ENCODE assay signal across 6 cellular contexts in the genomic region with DNA sequence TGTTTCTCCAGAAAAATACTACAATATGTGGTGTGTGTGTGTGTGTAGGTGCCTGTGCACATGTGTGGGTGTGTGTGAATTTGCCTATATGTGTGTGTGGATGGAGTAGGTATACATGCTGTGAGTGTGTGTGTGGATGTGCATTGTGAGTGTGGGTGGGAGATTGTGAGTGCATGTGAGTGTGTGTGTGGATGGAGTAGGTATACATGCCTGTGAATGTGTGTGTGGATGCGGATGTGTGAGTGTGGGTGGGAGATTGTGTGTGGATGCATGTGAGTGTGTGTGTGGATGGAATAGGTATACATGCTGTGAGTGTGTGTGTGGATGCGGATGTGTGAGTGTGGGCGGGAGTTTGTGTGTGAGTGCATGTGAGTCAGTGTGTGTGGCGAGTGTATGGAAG.
DNase-seq lines count a peak whose midpoint lies in the region; ATAC-seq, FAIRE-seq and TF ChIP-seq lines count a peak whose summit lies in the region.
"Not testable (repeated sequence)": the region's sequence is repeated elsewhere in the genome, so short reads cannot be mapped to it uniquely, and the experiment has no call there.

No MANE protein-coding gene starts in this region.

- not testable (repeated sequence) for H3K4me1 Mint-ChIP-seq in endodermal cell

- not testable (repeated sequence) for ATAC-seq in K562

- H4K20me1 ChIP-seq in K562 (replicated peaks; ENCODE audit: control insufficient read depth, insufficient read depth, low read length): not testable (repeated sequence)

- 2% methylated on average over 4 of the region's 4 CpGs for WGBS in K562 (ENCODE audit: insufficient coverage, low coverage, missing lambda C conversion rate)
- 80% methylated on average over 2 of the region's 4 CpGs; no CpG with 5 or more reads in 1 of the 2 experiments for WGBS in endodermal cell (ENCODE audit: insufficient coverage in 1 of 2, insufficient read length in 1 of 2), 2 experiments

- H3K27ac Mint-ChIP-seq in endodermal cell: not testable (repeated sequence)

- H3K36me3 Mint-ChIP-seq in endodermal cell (ENCODE audit: low read depth): not testable (repeated sequence)

- H3K4me2 ChIP-seq in K562 (ENCODE audit: insufficient read depth, low read length): not testable (repeated sequence)

- not testable (repeated sequence) for TF ChIP-seq EP300 in K562 (IDR thresholded peaks at IDR 0.05; ENCODE audit: low read length)

- POLR2A ChIA-PET in HEK293 (lab: Yijun Ruan, JAX); K562 (lab: Yijun Ruan, JAX): not testable (repeated sequence)

- not testable (repeated sequence) for H3K4me3 Mint-ChIP-seq in endodermal cell

- TF ChIP-seq CTCF in HEK293 (tag by site-specific recombination; IDR thresholded peaks at IDR 0.05); K562 (IDR thresholded peaks at IDR 0.05 in 2 of 3, conservative IDR thresholded peaks at IDR 0.05 in 1 of 3; ENCODE audit: insufficient read depth in 2 of 3, low read depth in 1 of 3, low read length in 3 of 3); endodermal cell (conservative IDR thresholded peaks at IDR 0.05): not testable (repeated sequence)

- H3K27me3 Mint-ChIP-seq in endodermal cell (ENCODE audit: insufficient read depth): not testable (repeated sequence)

- H3K9ac ChIP-seq in K562 (ENCODE audit: insufficient read depth in 1 of 2, low read depth in 2 of 2, low read length in 2 of 2); endodermal cell (ENCODE audit: extremely low read depth, low read length, poor library complexity, severe bottlenecking): not testable (repeated sequence)

- TF ChIP-seq RAD21 in K562 (CRISPR knock-in tag; conservative IDR thresholded peaks at IDR 0.05 in 1 of 2, IDR thresholded peaks at IDR 0.05 in 1 of 2): not testable (repeated sequence)

- not testable (repeated sequence) for TF ChIP-seq POLR2A in K562 (conservative IDR thresholded peaks at IDR 0.05)

- DNase-seq in K562 (ENCODE audit: extremely low read depth in 1 of 4, low spot score in 3 of 4): not testable (repeated sequence)
- DNase-seq in dedifferentiated amniotic fluid mesenchymal stem cell (ENCODE audit: extremely low spot score) (peak; percentile 4), ecto neural progenitor cell (ENCODE audit: low spot score) (peak; percentile 27), endodermal cell (peak; percentile 22), islet precursor cell (peak; percentile 30)

- BruUV-seq in K562 (replicated peaks; lab: Mats Ljungman, UMichigan): not testable (repeated sequence)

- in situ Hi-C loops in K562 (cut with MboI): not testable (repeated sequence)

- not testable (repeated sequence) for H3K9me3 ChIP-seq in HEK293 (ENCODE audit: control insufficient read depth, insufficient read depth, low read depth, low read length); K562 (replicated peaks; ENCODE audit: control insufficient read depth, insufficient read depth, low read depth, low read length); endodermal cell (ENCODE audit: control insufficient read depth, low read length)

- not testable (repeated sequence) for H3K4me3 ChIP-seq in HEK293 (ENCODE audit: low read depth, low read length); K562; endodermal cell (ENCODE audit: low read length)

- FAIRE-seq in K562 (lab: Jason Lieb, UNC): not testable (repeated sequence)

- H3K9me1 ChIP-seq in K562 (ENCODE audit: control insufficient read depth, insufficient read depth, low read length): not testable (repeated sequence)

- not testable (repeated sequence) for H3K27me3 ChIP-seq in K562 (ENCODE audit: control insufficient read depth in 2 of 2, insufficient read depth in 2 of 2, low read length in 2 of 2); endodermal cell (ENCODE audit: control insufficient read depth, insufficient read depth, low read length, poor library complexity, severe bottlenecking)

- intact Hi-C loops in K562 (cut with micrococcal nuclease): not testable (repeated sequence)

- not testable (repeated sequence) for H3K4me1 ChIP-seq in HEK293 (ENCODE audit: control insufficient read depth, insufficient read depth, low read length); K562 (replicated peaks in 1 of 2; ENCODE audit: control insufficient read depth in 2 of 2, insufficient read depth in 2 of 2, low read length in 2 of 2); endodermal cell (ENCODE audit: control insufficient read depth, insufficient read depth, low read length)

- not testable (repeated sequence) for H3K9me3 Mint-ChIP-seq in endodermal cell

- H3K27ac ChIP-seq in HEK293 (ENCODE audit: extremely low read depth, low read depth, low read length); K562 (ENCODE audit: extremely low read depth, low read depth, low read length); endodermal cell (ENCODE audit: low read depth, low read length): not testable (repeated sequence)

- H2AFZ ChIP-seq in K562 (ENCODE audit: low read depth, low read length): not testable (repeated sequence)

- H3K79me2 ChIP-seq in K562 (ENCODE audit: control insufficient read depth, insufficient read depth, low read length): not testable (repeated sequence)

- CTCF ChIA-PET in HEK293 (lab: Yijun Ruan, JAX); K562 (lab: Yijun Ruan, JAX; ENCODE audit: low intra/inter-chr PET ratio): not testable (repeated sequence)

- not testable (repeated sequence) for H3K36me3 ChIP-seq in HEK293 (ENCODE audit: control insufficient read depth in 2 of 2, insufficient read depth in 1 of 2, low read length in 2 of 2); K562 (ENCODE audit: control insufficient read depth, insufficient read depth, low read length); endodermal cell (ENCODE audit: control insufficient read depth, insufficient read depth, low read length)

TF ChIP-seq in HEK293, 187 proteins besides CTCF, POLR2A, EP300 and RAD21:
- peak; percentile 87 for TF ChIP-seq EGR2 (tag by site-specific recombination; IDR thresholded peaks at IDR 0.05; ENCODE audit: low read depth)
- peak; percentile 93 for TF ChIP-seq ZFHX2 (tag by site-specific recombination; conservative IDR thresholded peaks at IDR 0.05)
TF ChIP-seq in HEK293: peak in this region for 2; not testable (repeated sequence) for 185.

TF ChIP-seq in K562, 482 proteins besides CTCF, POLR2A, EP300 and RAD21:
- TF ChIP-seq, protein P1, sequence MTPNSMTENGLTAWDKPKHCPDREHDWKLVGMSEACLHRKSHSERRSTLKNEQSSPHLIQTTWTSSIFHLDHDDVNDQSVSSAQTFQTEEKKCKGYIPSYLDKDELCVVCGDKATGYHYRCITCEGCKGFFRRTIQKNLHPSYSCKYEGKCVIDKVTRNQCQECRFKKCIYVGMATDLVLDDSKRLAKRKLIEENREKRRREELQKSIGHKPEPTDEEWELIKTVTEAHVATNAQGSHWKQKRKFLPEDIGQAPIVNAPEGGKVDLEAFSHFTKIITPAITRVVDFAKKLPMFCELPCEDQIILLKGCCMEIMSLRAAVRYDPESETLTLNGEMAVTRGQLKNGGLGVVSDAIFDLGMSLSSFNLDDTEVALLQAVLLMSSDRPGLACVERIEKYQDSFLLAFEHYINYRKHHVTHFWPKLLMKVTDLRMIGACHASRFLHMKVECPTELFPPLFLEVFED (CRISPR knock-in tag; conservative IDR thresholded peaks at IDR 0.05): 0 out of 2 replicates have a peak, but pooled peaks have one; percentile 26
- peak; percentile 46; the same call in 1 of the 2 replicates for TF ChIP-seq TSC22D4 (tag; IDR thresholded peaks at IDR 0.05)
